10 cellular contexts compared by ENCODE assay signal in the genomic region with DNA sequence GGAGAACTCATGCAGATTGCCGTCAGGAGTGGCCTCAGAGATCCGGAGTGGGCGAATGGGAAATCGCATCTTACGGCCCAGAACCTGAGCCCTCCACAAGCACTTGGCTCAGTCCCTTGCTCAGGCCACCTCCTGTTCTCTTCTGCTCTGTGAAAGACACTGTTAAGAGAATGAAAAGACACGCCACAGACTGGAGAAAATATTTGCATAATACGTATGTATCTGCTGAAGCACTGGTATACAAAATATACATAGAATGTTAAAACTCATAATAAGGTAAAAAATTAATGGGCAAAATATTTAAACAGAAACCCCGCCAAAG. TPM values are rescaled to one million over a fixed set of nuclear protein-coding genes. Genes with fewer than 3 reads are reported as not detected.
DNase-seq lines count a peak whose midpoint lies in the region; ATAC-seq and TF ChIP-seq lines count a peak whose summit lies in the region.
"Had no signal": no experiment of that assay in that cellular context is flagged by ENCODE, and none has a peak within 500 bp of the region (broad histone marks: within the 10 kb centered on the region; RNA-seq: fewer than 3 reads in every experiment).

No MANE protein-coding gene starts in this region.

- peak overlapping the region; percentile 99 for H2AFZ ChIP-seq in MM.1S (ENCODE audit: low read length)

- H3K4me3 ChIP-seq in MM.1S (ENCODE audit: low read length), result peak overlapping the region; percentile 81
- H3K4me3 ChIP-seq in skeletal muscle satellite cell (ENCODE audit: low read length), result peak overlapping the region; percentile 70

- H3K79me2 ChIP-seq in MM.1S (ENCODE audit: low read length), result no peaks in the 10 kb centered on the region

- H3K36me3 Mint-ChIP-seq in T-helper 1 cell treated with Interleukin-12 subunit alpha and Interleukin-12 subunit beta and Interleukin-4 antibody, amounts not matched to agents 30 μg/mL and 1 μg/mL, for 36 hours (ENCODE audit: low read depth), result no peaks in the 10 kb centered on the region
- H3K36me3 Mint-ChIP-seq in endothelial cell (ENCODE audit: low read depth, unreplicated experiment), result no peaks in the 10 kb centered on the region

- no peak for TF ChIP-seq CTCF in MM.1S (IDR thresholded peaks at IDR 0.05; ENCODE audit: low read length)
- TF ChIP-seq CTCF in endothelial cell (IDR thresholded peaks at IDR 0.05; ENCODE audit: unreplicated experiment), result peak; percentile 20

- no peak overlapping the region for H3K27ac ChIP-seq in MM.1S (ENCODE audit: low read length)
- H3K27ac ChIP-seq: epithelial cell of prostate had no signal

- H3K9me3 Mint-ChIP-seq in T-helper 1 cell treated with Interleukin-12 subunit alpha and Interleukin-12 subunit beta and Interleukin-4 antibody, amounts not matched to agents 30 μg/mL and 1 μg/mL, for 36 hours, result peaks cover 5% of the 10 kb centered on the region
- no peaks in the 10 kb centered on the region for H3K9me3 Mint-ChIP-seq in endothelial cell (ENCODE audit: unreplicated experiment)

- no peak overlapping the region; the same call in 1 of the 2 replicates for H3K9ac ChIP-seq in MM.1S (ENCODE audit: low read length)
- no peak overlapping the region for H3K9ac ChIP-seq in skeletal muscle satellite cell (ENCODE audit: low read depth, low read length)

- peak overlapping the region; percentile 77 for H3K4me3 Mint-ChIP-seq in T-helper 1 cell treated with Interleukin-12 subunit alpha and Interleukin-12 subunit beta and Interleukin-4 antibody, amounts not matched to agents 30 μg/mL and 1 μg/mL, for 36 hours
- peak overlapping the region; percentile 92 for H3K4me3 Mint-ChIP-seq in endothelial cell (ENCODE audit: unreplicated experiment)

- ATAC-seq in GM21367 (IDR thresholded peaks at IDR 0.05; ENCODE audit: unreplicated experiment), result no peak

- no peak for DNase-seq in T-helper 1 cell
- peak; percentile 10 for DNase-seq in MM.1S
- DNase-seq in endothelial cell (ENCODE audit: low spot score), result no peak
- DNase-seq in retina, result no peak
- no peak for DNase-seq in stimulated activated CD4-positive, alpha-beta T cell treated with anti-CD3 and anti-CD28 coated beads, Interleukin-4, amount 100 ng/mL, for 24 hours

- H3K9me3 ChIP-seq in MM.1S (replicated peaks; ENCODE audit: insufficient read depth, low read length) (no peaks in the 10 kb centered on the region), skeletal muscle satellite cell (replicated peaks; ENCODE audit: low read length) (no peaks in the 10 kb centered on the region)

- peaks cover 7% of the 10 kb centered on the region for H3K4me1 Mint-ChIP-seq in T-helper 1 cell treated with Interleukin-12 subunit alpha and Interleukin-12 subunit beta and Interleukin-4 antibody, amounts not matched to agents 30 μg/mL and 1 μg/mL, for 36 hours (ENCODE audit: low read depth)
- H3K4me1 Mint-ChIP-seq in endothelial cell (ENCODE audit: unreplicated experiment), result peaks cover 5% of the 10 kb centered on the region

- H3K9me2 ChIP-seq in MM.1S (replicated peaks; ENCODE audit: insufficient read depth, low read length), result no peaks in the 10 kb centered on the region

- H3K36me3 ChIP-seq in MM.1S (replicated peaks; ENCODE audit: insufficient read depth, low read length) (no peaks in the 10 kb centered on the region), skeletal muscle satellite cell (ENCODE audit: insufficient read depth, low read length) (no peaks in the 10 kb centered on the region)

- H3F3A ChIP-seq in MM.1S (ENCODE audit: insufficient read depth, low read length), result no peaks in the 10 kb centered on the region

- peak overlapping the region; percentile 97 for H3K4me2 ChIP-seq in MM.1S (ENCODE audit: low read depth, low read length)
- peak overlapping the region; percentile 92 for H3K4me2 ChIP-seq in skeletal muscle satellite cell (ENCODE audit: low read length)

- H3K27me3 Mint-ChIP-seq in T-helper 1 cell treated with Interleukin-12 subunit alpha and Interleukin-12 subunit beta and Interleukin-4 antibody, amounts not matched to agents 30 μg/mL and 1 μg/mL, for 36 hours (ENCODE audit: low read depth), result peaks cover 72% of the 10 kb centered on the region
- peaks cover 17% of the 10 kb centered on the region for H3K27me3 Mint-ChIP-seq in endothelial cell (ENCODE audit: unreplicated experiment)

- H4K20me1 ChIP-seq in MM.1S (ENCODE audit: insufficient read depth, low read length), result no peaks in the 10 kb centered on the region

- no peak overlapping the region for H3K27ac Mint-ChIP-seq in T-helper 1 cell treated with Interleukin-12 subunit alpha and Interleukin-12 subunit beta and Interleukin-4 antibody, amounts not matched to agents 30 μg/mL and 1 μg/mL, for 36 hours
- H3K27ac Mint-ChIP-seq in endothelial cell (ENCODE audit: unreplicated experiment), result no peak overlapping the region

- H3K27me3 ChIP-seq in MM.1S (replicated peaks; ENCODE audit: insufficient read depth, low read length), result no peaks in the 10 kb centered on the region
- peaks cover 15% of the 10 kb centered on the region for H3K27me3 ChIP-seq in skeletal muscle satellite cell (ENCODE audit: control insufficient read depth, insufficient read depth, low read length)

- H3K4me1 ChIP-seq in MM.1S (ENCODE audit: low read length) (no peaks in the 10 kb centered on the region), skeletal muscle satellite cell (ENCODE audit: control insufficient read depth, insufficient read depth, low read length) (peaks cover 3% of the 10 kb centered on the region)

RNA-seq across cellular contexts. Expression of gene POM121L2, which starts 0.8 kb away (rescaled TPM):
- 1.3 TPM for total RNA-seq in endothelial cell (ENCODE audit: unreplicated experiment)
- total RNA-seq in skeletal muscle satellite cell (2012; rRNA removed), result not detected in 2 replicates
- total RNA-seq: A172 had no signal
